12 cellular contexts compared by ENCODE assay signal in the genomic region with DNA sequence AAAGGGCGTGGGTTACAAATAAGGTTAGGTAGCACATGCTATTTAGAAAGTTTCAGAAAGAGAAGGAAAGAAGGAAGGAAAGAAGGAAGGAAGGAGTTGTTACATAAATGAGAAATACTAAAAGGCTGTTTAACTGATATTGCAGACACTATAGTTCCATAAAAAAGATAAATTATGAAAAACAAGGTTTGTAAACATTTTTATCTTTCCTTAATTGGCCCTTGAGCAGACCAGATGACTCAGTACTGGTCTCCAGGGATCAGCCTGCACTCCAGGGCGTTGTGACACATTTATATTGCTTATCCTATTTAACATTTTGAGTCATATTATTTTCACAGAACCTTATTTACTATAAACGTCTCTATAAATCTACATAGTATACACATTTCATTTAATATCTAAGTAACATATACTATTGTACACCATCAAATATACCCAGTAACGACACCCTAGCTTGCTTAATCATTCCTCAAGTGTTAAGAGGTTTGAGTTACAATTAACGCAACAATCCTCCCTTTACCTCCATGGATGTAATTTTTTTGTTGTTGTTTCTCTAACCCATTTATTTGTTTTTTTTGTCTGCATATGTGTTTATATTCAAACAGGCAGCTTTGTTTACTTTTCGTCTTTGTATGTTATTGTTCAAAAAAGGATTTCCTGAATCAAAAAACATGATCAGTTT. TPM values are rescaled to one million over a fixed set of nuclear protein-coding genes. Genes with fewer than 3 reads are reported as not detected.
DNase-seq lines count a peak whose midpoint lies in the region; ATAC-seq, FAIRE-seq and TF ChIP-seq lines count a peak whose summit lies in the region.
"Had no signal": no experiment of that assay in that cellular context is flagged by ENCODE, and none has a peak within 500 bp of the region (broad histone marks: within the 10 kb centered on the region; RNA-seq: fewer than 3 reads in every experiment).

No MANE protein-coding gene starts in this region.

- H3K4me3 ChIP-seq in MG63 (no peak overlapping the region), bronchial epithelial cell (ENCODE audit: low read depth, low read length) (no peak overlapping the region), mucosa of descending colon (no peak overlapping the region)
- H3K4me3 ChIP-seq: spleen had no signal

- ATAC-seq in mucosa of descending colon (peak; percentile 59), HG03108 (IDR thresholded peaks at IDR 0.05; ENCODE audit: unreplicated experiment) (no peak), HG03175 (IDR thresholded peaks at IDR 0.05; ENCODE audit: unreplicated experiment) (no peak)
- ATAC-seq in naive thymus-derived CD8-positive, alpha-beta T cell, result no peak

- no peaks in the 10 kb centered on the region for H3K36me3 ChIP-seq in MG63
- no peaks in the 10 kb centered on the region for H3K36me3 ChIP-seq in bronchial epithelial cell (ENCODE audit: control insufficient read depth, insufficient read depth, low read length)
- no peaks in the 10 kb centered on the region for H3K36me3 ChIP-seq in mucosa of descending colon (ENCODE audit: low read depth)
- H3K36me3 ChIP-seq: spleen, WERI-Rb-1 had no signal

- DNase-seq in EL (peak; percentile 65), MG63 (peak; percentile 57), bronchial epithelial cell (ENCODE audit: low read depth) (peak; percentile 76), mucosa of descending colon (no peak)
- DNase-seq in naive thymus-derived CD8-positive, alpha-beta T cell, result no peak
- DNase-seq in activated CD8-positive, alpha-beta memory T cell treated with anti-CD3 and anti-CD28 coated beads for 24 hours, result no peak
- DNase-seq: hippocampal formation, NCI-H524 treated with DMSO at 0.1 percent for 48 hours, spleen, WERI-Rb-1 had no signal

- H3K9me3 ChIP-seq in MG63 (no peaks in the 10 kb centered on the region), mucosa of descending colon (no peaks in the 10 kb centered on the region)
- H3K9me3 ChIP-seq: spleen had no signal

- peak overlapping the region in 1 of 10 donors; percentile 0 for H3K27ac Mint-ChIP-seq in naive thymus-derived CD8-positive, alpha-beta T cell

- no peaks in the 10 kb centered on the region for H3K9me3 Mint-ChIP-seq in naive thymus-derived CD8-positive, alpha-beta T cell

- H3K4me1 ChIP-seq in mucosa of descending colon (ENCODE audit: low read depth), result peaks cover 15% of the 10 kb centered on the region

- FAIRE-seq in bronchial epithelial cell (lab: Jason Lieb, UNC), result no peak

- POLR2A ChIA-PET in naive thymus-derived CD8-positive, alpha-beta T cell (lab: Charles Lee), result no interaction called here

- H3K27me3 ChIP-seq in MG63 (no peaks in the 10 kb centered on the region), bronchial epithelial cell (ENCODE audit: control insufficient read depth, insufficient read depth, low read length) (no peaks in the 10 kb centered on the region)

- intact Hi-C loops in mucosa of descending colon (cut with DNase I, micrococcal nuclease), result loop anchor here in 1 of 2 donors (5.0 kb wide), 1 partner anchor 207 kb away; the partner anchor contains the start of gene VAPA

- H3K36me3 Mint-ChIP-seq in naive thymus-derived CD8-positive, alpha-beta T cell, result no peaks in the 10 kb centered on the region

- no peak for TF ChIP-seq CTCF in bronchial epithelial cell (IDR thresholded peaks at IDR 0.05; ENCODE audit: insufficient read depth, low read length, severe bottlenecking)
- TF ChIP-seq CTCF in mucosa of descending colon (IDR thresholded peaks at IDR 0.05), result no peak

- peaks cover 0 to 28% (median 15%) of the 10 kb centered on the region in 4 donors for H3K4me1 Mint-ChIP-seq in naive thymus-derived CD8-positive, alpha-beta T cell

- H3K27me3 Mint-ChIP-seq in naive thymus-derived CD8-positive, alpha-beta T cell, result peaks cover 25 to 62% (median 48%) of the 10 kb centered on the region in 5 donors

- peak overlapping the region in 1 of 10 donors; percentile 26 for H3K4me3 Mint-ChIP-seq in naive thymus-derived CD8-positive, alpha-beta T cell

RNA-seq across cellular contexts. Expression of gene RAB31, which starts 2.8 kb away (rescaled TPM):
- 16.7 and 19.5 TPM in 2 replicates for total RNA-seq in MG63 (2014; rRNA removed; shearing (Covaris generic); ENCODE audit: low replicate concordance)
- 47.7 and 48.5 TPM in 2 replicates for total RNA-seq in bronchial epithelial cell
- 10 to 100 TPM; 12.8 to 58.5 (median 27.4) TPM for total RNA-seq in mucosa of descending colon
- 1 to 10 TPM; 1.2 to 2.2 TPM for total RNA-seq in naive thymus-derived CD8-positive, alpha-beta T cell
- 1 to 10 TPM in 2 of 3 donors, under 1 TPM in 1; 0.74 to 1.4 (median 1.3) TPM for polyA plus RNA-seq in naive thymus-derived CD8-positive, alpha-beta T cell

Comparison
In these comparisons a context has a peak if more than half of its experiments do, and no peak if none do; other contexts are left out.
1. DNase-seq: peak in EL (single experiment), MG63 (single experiment) and bronchial epithelial cell (single experiment); none in mucosa of descending colon (0 of 3), naive thymus-derived CD8-positive, alpha-beta T cell (0 of 10) and activated CD8-positive, alpha-beta memory T cell treated with anti-CD3 and anti-CD28 coated beads for 24 hours (single experiment).